In the genomic region with DNA sequence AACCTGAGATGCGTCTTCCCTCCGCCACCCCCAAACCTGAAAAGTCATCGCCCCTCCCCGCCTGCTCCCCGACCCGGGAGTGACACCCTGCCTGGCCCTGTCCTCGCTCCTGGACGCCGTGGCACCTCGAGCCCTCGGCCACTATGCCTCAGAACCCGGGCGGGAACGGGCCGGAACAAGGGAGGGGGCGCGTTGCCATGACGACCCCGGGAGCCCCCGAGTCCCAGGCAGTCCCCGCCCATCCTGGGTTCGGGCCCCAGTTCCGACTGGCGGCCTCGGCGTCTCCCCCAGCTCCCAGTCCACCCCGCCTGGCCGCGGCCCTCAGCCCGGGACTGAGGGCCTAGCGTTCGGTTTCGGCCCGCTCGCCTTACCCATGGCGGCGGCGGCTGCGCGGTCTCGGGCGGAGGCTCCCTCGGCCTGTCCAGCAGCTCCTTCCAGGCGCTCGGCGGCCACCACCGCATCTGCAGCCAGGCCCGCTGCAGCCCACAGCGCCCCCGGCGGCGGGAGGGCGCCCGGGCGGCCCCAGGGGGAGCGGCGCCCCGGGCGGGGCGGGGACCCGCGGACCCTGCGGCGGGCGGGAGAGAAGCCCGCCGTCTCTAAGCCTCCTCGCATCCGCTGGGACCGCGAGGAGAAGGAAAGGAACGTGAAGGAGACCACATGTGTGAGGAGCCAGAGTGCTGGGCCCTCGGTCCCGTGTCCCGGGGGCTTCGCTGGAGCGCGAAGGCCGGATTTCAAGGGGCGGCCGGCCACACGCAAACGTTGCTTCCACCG, we compare ENCODE assay signal across 1 cellular context.
A peak's percentile ranks its signal among the peaks of the same experiment; 100 is the strongest.
TF ChIP-seq lines count a peak whose summit lies in the region.

Gene RUFY2, minus strand, starts transcription at position 463 of the 771 bp plus-strand sequence. Its CDS starts 88 bp downstream, at position 375.

TF ChIP-seq in HEK293, 187 proteins besides CTCF, POLR2A, EP300 and RAD21 (continued from another document):
- TF ChIP-seq ZSCAN30 (tag by site-specific recombination; IDR thresholded peaks at IDR 0.05) (peak; percentile 97), ZNF701 (tag by site-specific recombination; IDR thresholded peaks at IDR 0.05) (no peak), ZNF677 (tag by site-specific recombination; IDR thresholded peaks at IDR 0.05) (peak; percentile 55; the same call in 1 of the 2 replicates), HOXD13 (CRISPR knock-in tag; IDR thresholded peaks at IDR 0.05; ENCODE audit: borderline replicate concordance) (no peak), ZNF362 (tag by site-specific recombination; IDR thresholded peaks at IDR 0.05) (no peak), ZNF211 (tag by site-specific recombination; IDR thresholded peaks at IDR 0.05; ENCODE audit: low read depth) (no peak), GLIS1 (tag by site-specific recombination; IDR thresholded peaks at IDR 0.05) (peak; percentile 12), ZNF549 (tag by site-specific recombination; IDR thresholded peaks at IDR 0.05) (no peak), ZNF600 (tag by site-specific recombination; IDR thresholded peaks at IDR 0.05) (no peak), ZBTB26 (tag by site-specific recombination; optimal IDR thresholded peaks at IDR 0.05) (peak; percentile 92), ZNF580 (tag by site-specific recombination; IDR thresholded peaks at IDR 0.05) (no peak), ZNF302 (tag by site-specific recombination; IDR thresholded peaks at IDR 0.05; ENCODE audit: low read depth) (no peak), HOXA7 (CRISPR knock-in tag; IDR thresholded peaks at IDR 0.05; ENCODE audit: borderline replicate concordance) (no peak), ZNF155 (tag by site-specific recombination; IDR thresholded peaks at IDR 0.05) (no peak), ZNF391 (tag by site-specific recombination; IDR thresholded peaks at IDR 0.05; ENCODE audit: borderline replicate concordance, low read depth) (no peak)
- TF ChIP-seq, protein P1, sequence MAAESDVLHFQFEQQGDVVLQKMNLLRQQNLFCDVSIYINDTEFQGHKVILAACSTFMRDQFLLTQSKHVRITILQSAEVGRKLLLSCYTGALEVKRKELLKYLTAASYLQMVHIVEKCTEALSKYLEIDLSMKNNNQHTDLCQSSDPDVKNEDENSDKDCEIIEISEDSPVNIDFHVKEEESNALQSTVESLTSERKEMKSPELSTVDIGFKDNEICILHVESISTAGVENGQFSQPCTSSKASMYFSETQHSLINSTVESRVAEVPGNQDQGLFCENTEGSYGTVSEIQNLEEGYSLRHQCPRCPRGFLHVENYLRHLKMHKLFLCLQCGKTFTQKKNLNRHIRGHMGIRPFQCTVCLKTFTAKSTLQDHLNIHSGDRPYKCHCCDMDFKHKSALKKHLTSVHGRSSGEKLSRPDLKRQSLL (tag by site-specific recombination; IDR thresholded peaks at IDR 0.05) = peak; percentile 1; the same call in 1 of the 2 replicates
- TF ChIP-seq, protein P2, sequence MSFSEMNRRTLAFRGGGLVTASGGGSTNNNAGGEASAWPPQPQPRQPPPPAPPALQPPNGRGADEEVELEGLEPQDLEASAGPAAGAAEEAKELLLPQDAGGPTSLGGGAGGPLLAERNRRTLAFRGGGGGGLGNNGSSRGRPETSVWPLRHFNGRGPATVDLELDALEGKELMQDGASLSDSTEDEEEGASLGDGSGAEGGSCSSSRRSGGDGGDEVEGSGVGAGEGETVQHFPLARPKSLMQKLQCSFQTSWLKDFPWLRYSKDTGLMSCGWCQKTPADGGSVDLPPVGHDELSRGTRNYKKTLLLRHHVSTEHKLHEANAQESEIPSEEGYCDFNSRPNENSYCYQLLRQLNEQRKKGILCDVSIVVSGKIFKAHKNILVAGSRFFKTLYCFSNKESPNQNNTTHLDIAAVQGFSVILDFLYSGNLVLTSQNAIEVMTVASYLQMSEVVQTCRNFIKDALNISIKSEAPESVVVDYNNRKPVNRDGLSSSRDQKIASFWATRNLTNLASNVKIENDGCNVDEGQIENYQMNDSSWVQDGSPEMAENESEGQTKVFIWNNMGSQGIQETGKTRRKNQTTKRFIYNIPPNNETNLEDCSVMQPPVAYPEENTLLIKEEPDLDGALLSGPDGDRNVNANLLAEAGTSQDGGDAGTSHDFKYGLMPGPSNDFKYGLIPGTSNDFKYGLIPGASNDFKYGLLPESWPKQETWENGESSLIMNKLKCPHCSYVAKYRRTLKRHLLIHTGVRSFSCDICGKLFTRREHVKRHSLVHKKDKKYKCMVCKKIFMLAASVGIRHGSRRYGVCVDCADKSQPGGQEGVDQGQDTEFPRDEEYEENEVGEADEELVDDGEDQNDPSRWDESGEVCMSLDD (tag by site-specific recombination; IDR thresholded peaks at IDR 0.05) = peak; percentile 99
- TF ChIP-seq, protein P3, sequence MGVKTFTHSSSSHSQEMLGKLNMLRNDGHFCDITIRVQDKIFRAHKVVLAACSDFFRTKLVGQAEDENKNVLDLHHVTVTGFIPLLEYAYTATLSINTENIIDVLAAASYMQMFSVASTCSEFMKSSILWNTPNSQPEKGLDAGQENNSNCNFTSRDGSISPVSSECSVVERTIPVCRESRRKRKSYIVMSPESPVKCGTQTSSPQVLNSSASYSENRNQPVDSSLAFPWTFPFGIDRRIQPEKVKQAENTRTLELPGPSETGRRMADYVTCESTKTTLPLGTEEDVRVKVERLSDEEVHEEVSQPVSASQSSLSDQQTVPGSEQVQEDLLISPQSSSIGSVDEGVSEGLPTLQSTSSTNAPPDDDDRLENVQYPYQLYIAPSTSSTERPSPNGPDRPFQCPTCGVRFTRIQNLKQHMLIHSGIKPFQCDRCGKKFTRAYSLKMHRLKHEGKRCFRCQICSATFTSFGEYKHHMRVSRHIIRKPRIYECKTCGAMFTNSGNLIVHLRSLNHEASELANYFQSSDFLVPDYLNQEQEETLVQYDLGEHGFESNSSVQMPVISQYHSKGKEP (tag by site-specific recombination; IDR thresholded peaks at IDR 0.05) = peak; percentile 79
- TF ChIP-seq, protein P4, sequence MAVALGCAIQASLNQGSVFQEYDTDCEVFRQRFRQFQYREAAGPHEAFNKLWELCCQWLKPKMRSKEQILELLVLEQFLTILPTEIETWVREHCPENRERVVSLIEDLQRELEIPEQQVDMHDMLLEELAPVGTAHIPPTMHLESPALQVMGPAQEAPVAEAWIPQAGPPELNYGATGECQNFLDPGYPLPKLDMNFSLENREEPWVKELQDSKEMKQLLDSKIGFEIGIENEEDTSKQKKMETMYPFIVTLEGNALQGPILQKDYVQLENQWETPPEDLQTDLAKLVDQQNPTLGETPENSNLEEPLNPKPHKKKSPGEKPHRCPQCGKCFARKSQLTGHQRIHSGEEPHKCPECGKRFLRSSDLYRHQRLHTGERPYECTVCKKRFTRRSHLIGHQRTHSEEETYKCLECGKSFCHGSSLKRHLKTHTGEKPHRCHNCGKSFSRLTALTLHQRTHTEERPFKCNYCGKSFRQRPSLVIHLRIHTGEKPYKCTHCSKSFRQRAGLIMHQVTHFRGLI (tag by site-specific recombination; IDR thresholded peaks at IDR 0.05) = no peak
- TF ChIP-seq, protein P5, sequence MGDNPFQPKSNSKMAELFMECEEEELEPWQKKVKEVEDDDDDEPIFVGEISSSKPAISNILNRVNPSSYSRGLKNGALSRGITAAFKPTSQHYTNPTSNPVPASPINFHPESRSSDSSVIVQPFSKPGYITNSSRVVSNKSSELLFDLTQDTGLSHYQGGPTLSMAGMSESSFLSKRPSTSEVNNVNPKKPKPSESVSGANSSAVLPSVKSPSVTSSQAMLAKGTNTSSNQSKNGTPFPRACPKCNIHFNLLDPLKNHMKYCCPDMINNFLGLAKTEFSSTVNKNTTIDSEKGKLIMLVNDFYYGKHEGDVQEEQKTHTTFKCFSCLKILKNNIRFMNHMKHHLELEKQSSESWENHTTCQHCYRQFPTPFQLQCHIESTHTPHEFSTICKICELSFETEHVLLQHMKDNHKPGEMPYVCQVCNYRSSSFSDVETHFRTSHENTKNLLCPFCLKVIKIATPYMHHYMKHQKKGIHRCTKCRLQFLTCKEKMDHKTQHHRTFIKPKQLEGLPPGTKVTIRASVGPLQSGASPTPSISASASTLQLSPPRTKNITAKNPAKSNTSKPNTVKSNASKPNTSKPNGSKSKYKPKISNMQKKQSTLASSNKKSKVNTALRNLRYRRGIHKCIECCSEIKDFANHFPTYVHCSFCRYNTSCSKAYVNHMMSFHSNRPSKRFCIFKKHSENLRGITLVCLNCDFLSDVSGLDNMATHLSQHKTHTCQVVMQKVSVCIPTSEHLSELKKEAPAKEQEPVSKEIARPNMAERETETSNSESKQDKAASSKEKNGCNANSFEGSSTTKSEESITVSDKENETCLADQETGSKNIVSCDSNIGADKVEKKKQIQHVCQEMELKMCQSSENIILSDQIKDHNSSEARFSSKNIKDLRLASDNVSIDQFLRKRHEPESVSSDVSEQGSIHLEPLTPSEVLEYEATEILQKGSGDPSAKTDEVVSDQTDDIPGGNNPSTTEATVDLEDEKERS (tag by site-specific recombination; IDR thresholded peaks at IDR 0.05) = no peak
